Comparison of ENCODE assay signal across 17 cellular contexts in the genomic region with DNA sequence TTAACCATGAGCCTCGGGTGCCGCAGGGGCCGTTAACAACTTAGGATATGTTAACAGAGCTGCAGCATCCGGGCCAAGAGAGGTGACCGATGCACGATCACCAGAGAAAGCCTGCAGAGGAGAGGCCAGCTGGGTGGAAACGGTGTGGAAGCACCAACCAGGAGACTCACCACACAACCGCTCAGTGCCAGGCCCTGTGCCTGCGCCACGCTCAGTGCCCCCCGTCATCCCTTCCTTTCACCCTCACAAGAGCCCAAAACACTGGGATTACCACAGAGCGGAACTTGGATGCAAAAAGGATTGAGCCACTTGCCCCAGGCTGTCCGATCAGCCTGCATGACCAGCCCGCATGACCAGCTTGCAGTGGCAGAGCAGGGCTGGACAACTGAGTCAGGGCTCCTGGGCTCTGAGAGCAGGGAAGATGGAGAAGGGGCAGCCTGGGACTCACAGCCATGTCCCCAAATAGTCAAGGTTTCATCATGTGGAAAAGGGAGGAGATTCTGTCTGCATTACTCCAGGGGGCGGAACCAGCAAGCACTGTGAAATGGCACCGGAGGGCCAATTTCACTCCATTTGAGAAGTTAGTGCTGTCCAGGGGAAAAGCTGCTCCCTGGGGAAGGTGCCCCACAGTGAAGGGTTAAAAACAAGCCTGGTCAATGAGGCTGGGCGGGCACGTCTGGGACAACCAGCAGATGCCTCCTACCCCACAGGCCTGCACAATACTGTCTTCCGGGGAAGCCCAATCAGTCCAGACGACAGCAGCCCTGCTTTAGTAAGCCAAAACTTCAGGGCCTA.
"Had no signal": no experiment of that assay in that cellular context is flagged by ENCODE, and none has a peak within 500 bp of the region (broad histone marks: within the 10 kb centered on the region; RNA-seq: fewer than 3 reads in every experiment).

No MANE protein-coding gene starts in this region.

- H3K27ac ChIP-seq: coronary artery, heart left ventricle, ovary, right atrium auricular region, testis, tibial nerve had no signal

- H3K4me3 ChIP-seq: coronary artery, heart left ventricle, mucosa of descending colon, ovary, right atrium auricular region, smooth muscle cell, testis, tibial nerve had no signal

- H3K36me3 ChIP-seq: heart left ventricle, ovary, right atrium auricular region had no signal

- H3K4me1 ChIP-seq: heart left ventricle, right atrium auricular region, testis, tibial nerve had no signal

- H3K9me3 ChIP-seq: heart left ventricle, ovary, right atrium auricular region, testis, tibial nerve had no signal

- H3K27me3 ChIP-seq: heart left ventricle, ovary, right atrium auricular region, testis, tibial nerve had no signal

- H3K36me3 Mint-ChIP-seq: stimulated activated memory B cell treated with anti-CD40 and anti-IgM and Interleukin-4, amounts not matched to agents 10 μg/mL and 1 μg/mL and 100 μg/mL, for 72 hours had no signal

- ATAC-seq: heart left ventricle; mucosa of descending colon; naive thymus-derived CD8-positive, alpha-beta T cell; stimulated activated memory B cell treated with anti-CD40 and anti-IgM and Interleukin-4, amounts not matched to agents 10 μg/mL and 1 μg/mL and 100 μg/mL, for 72 hours had no signal

- H3K9me3 Mint-ChIP-seq: naive thymus-derived CD8-positive, alpha-beta T cell; stimulated activated memory B cell treated with anti-CD40 and anti-IgM and Interleukin-4, amounts not matched to agents 10 μg/mL and 1 μg/mL and 100 μg/mL, for 72 hours; stimulated activated naive CD8-positive, alpha-beta T cell treated with anti-CD3 and anti-CD28 coated beads, Interleukin-15, Interleukin-2, amounts not matched to agents 100 ng/mL and 50 ng/mL, for 24 hours had no signal

- H3K4me1 Mint-ChIP-seq: stimulated activated memory B cell treated with anti-CD40 and anti-IgM and Interleukin-4, amounts not matched to agents 10 μg/mL and 1 μg/mL and 100 μg/mL, for 72 hours had no signal

- H3K27me3 Mint-ChIP-seq: naive thymus-derived CD8-positive, alpha-beta T cell; stimulated activated memory B cell treated with anti-CD40 and anti-IgM and Interleukin-4, amounts not matched to agents 10 μg/mL and 1 μg/mL and 100 μg/mL, for 72 hours; stimulated activated naive CD8-positive, alpha-beta T cell treated with anti-CD3 and anti-CD28 coated beads, Interleukin-15, Interleukin-2, amounts not matched to agents 100 ng/mL and 50 ng/mL, for 24 hours had no signal

- H3K4me2 ChIP-seq: smooth muscle cell had no signal

- DNase-seq: effector CD4-positive, alpha-beta T cell; heart left ventricle; hippocampal formation; mammary epithelial cell; mucosa of descending colon; naive thymus-derived CD8-positive, alpha-beta T cell; nucleus accumbens; ovary; stimulated activated CD4-positive, alpha-beta T cell treated with anti-CD3 and anti-CD28 coated beads, Interleukin-4, amount 100 ng/mL, for 1 hour; stimulated activated CD8-positive, alpha-beta memory T cell treated with anti-CD3 and anti-CD28 coated beads, Interleukin-4, amount 100 ng/mL, for 48 hours; testis had no signal

- H3K27ac Mint-ChIP-seq: stimulated activated memory B cell treated with anti-CD40 and anti-IgM and Interleukin-4, amounts not matched to agents 10 μg/mL and 1 μg/mL and 100 μg/mL, for 72 hours; stimulated activated naive CD8-positive, alpha-beta T cell treated with anti-CD3 and anti-CD28 coated beads, Interleukin-15, Interleukin-2, amounts not matched to agents 100 ng/mL and 50 ng/mL, for 24 hours had no signal

- H3K4me3 Mint-ChIP-seq: naive thymus-derived CD8-positive, alpha-beta T cell; stimulated activated memory B cell treated with anti-CD40 and anti-IgM and Interleukin-4, amounts not matched to agents 10 μg/mL and 1 μg/mL and 100 μg/mL, for 72 hours; stimulated activated naive CD8-positive, alpha-beta T cell treated with anti-CD3 and anti-CD28 coated beads, Interleukin-15, Interleukin-2, amounts not matched to agents 100 ng/mL and 50 ng/mL, for 24 hours had no signal
